ENCODE assay signal across 27 cellular contexts in the genomic region with DNA sequence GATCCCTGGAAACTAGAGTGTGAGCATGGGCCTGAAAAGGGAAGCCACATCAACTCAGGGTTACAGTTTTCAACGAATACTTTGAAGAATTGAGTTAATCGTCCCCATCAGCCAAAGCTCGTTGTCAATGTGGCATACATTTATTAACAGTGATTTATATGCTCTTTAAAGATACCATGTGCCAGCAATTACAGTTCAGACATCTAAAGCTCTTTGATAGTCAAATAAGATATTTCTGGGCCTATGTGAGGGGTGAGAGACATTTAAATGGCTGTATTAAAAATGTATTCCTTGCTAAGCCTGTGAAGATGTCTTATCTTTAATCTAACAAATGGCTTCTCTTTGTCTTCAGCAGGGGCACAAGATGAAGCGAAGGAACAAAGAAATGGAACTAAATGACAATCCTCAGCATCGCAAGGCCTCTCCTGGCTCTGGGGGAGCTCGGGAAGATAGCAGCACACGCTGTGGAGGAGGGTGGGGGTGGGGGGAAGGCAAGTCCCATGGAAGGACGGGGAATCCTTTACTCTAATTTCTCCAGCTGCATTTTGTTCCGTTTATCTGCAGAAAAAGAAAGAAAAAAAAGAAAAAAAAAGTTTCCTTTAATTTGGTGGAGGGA.
A peak's percentile ranks its signal among the peaks of the same experiment; 100 is the strongest.
DNase-seq lines count a peak whose midpoint lies in the region; ATAC-seq and TF ChIP-seq lines count a peak whose summit lies in the region.
"Had no signal": no experiment of that assay in that cellular context is flagged by ENCODE, and none has a peak within 500 bp of the region (broad histone marks: within the 10 kb centered on the region; RNA-seq: fewer than 3 reads in every experiment).

No MANE protein-coding gene starts in this region.

- H3K79me2 ChIP-seq in neural progenitor cell (ENCODE audit: low read depth), result no peaks in the 10 kb centered on the region

- H3K27me3 Mint-ChIP-seq in neural progenitor cell (ENCODE audit: insufficient read depth, low read depth), result no peaks in the 10 kb centered on the region
- H3K27me3 Mint-ChIP-seq in T-helper 17 cell, result no peaks in the 10 kb centered on the region
- H3K27me3 Mint-ChIP-seq: CD8-positive, alpha-beta memory T cell had no signal

- no peaks in the 10 kb centered on the region for H3F3A ChIP-seq in neural progenitor cell (ENCODE audit: low read depth)

- H3K4me3 Mint-ChIP-seq in neural progenitor cell (no peak overlapping the region), T-helper 17 cell (no peak overlapping the region)
- H3K4me3 Mint-ChIP-seq: CD14-positive monocyte; CD8-positive, alpha-beta memory T cell had no signal

- no peak for ATAC-seq in HG03039 (IDR thresholded peaks at IDR 0.05; ENCODE audit: unreplicated experiment)
- ATAC-seq in T-helper 17 cell, result no peak
- ATAC-seq: A549 had no signal

- peak overlapping the region; percentile 35 for H2AFZ ChIP-seq in neural progenitor cell (replicated peaks)

- H3K36me3 ChIP-seq in BLaER1 treated with 17β-estradiol and CSF1 and Interleukin-3, amounts not matched to agents 10 nM and 100 nM, result peaks cover 0 to 20% (median 0%) of the 10 kb centered on the region in 11 experiments; a peak in 5 of 22 replicates
- H3K36me3 ChIP-seq in SK-N-MC (ENCODE audit: insufficient read depth, low read length), result no peaks in the 10 kb centered on the region
- no peaks in the 10 kb centered on the region for H3K36me3 ChIP-seq in neural progenitor cell
- H3K36me3 ChIP-seq: MG63, SJSA1 had no signal

- peak overlapping the region in 10 of 11 experiments; percentile 36 to 87 (median 75); a peak in 19 of 22 replicates for H3K4me2 ChIP-seq in BLaER1 treated with 17β-estradiol and CSF1 and Interleukin-3, amounts not matched to agents 10 nM and 100 nM
- H3K4me2 ChIP-seq in neural progenitor cell, result peak overlapping the region; percentile 47
- H3K4me2 ChIP-seq: A549 had no signal

- peaks cover 8% of the 10 kb centered on the region for H3K9me3 Mint-ChIP-seq in neural progenitor cell

- peak overlapping the region in 8 of 11 experiments; percentile 66 to 98 (median 82); a peak in 16 of 22 replicates for H3K27ac ChIP-seq in BLaER1 treated with 17β-estradiol and CSF1 and Interleukin-3, amounts not matched to agents 10 nM and 100 nM
- H3K27ac ChIP-seq in SK-N-MC, result peak overlapping the region; percentile 53
- no peak overlapping the region for H3K27ac ChIP-seq in neural progenitor cell
- H3K27ac ChIP-seq: A549, SJSA1 had no signal

- H3K9me3 ChIP-seq in BLaER1 treated with 17β-estradiol and CSF1 and Interleukin-3, amounts not matched to agents 10 nM and 100 nM (replicated peaks in 1 of 11), result peaks cover 7 to 50% (median 32%) of the 10 kb centered on the region in 11 experiments; a peak in 20 of 22 replicates
- H3K9me3 ChIP-seq in SK-N-MC (ENCODE audit: low read depth, low read length) (no peaks in the 10 kb centered on the region), neural progenitor cell (ENCODE audit: low read depth) (no peaks in the 10 kb centered on the region), T-helper 17 cell (ENCODE audit: control insufficient read depth, low read length, poor library complexity, severe bottlenecking) (no peaks in the 10 kb centered on the region)
- H3K9me3 ChIP-seq: A549, MG63, SJSA1 had no signal

- H3K9ac ChIP-seq in BLaER1 treated with 17β-estradiol and CSF1 and Interleukin-3, amounts not matched to agents 10 nM and 100 nM, result peak overlapping the region in 7 of 11 experiments; percentile 34 to 79 (median 72); a peak in 14 of 22 replicates
- H3K9ac ChIP-seq in SK-N-MC (ENCODE audit: insufficient read length) (no peak overlapping the region), neural progenitor cell (no peak overlapping the region)

- H3K36me3 Mint-ChIP-seq in neural progenitor cell (no peaks in the 10 kb centered on the region), T-helper 17 cell (ENCODE audit: low read depth) (no peaks in the 10 kb centered on the region)
- H3K36me3 Mint-ChIP-seq: CD14-positive monocyte; CD8-positive, alpha-beta memory T cell had no signal

- TF ChIP-seq CTCF in neural progenitor cell (IDR thresholded peaks at IDR 0.05), result no peak

- H3K4me1 Mint-ChIP-seq in neural progenitor cell (peaks cover 32% of the 10 kb centered on the region), T-helper 17 cell (no peaks in the 10 kb centered on the region)
- H3K4me1 Mint-ChIP-seq: CD14-positive monocyte; CD8-positive, alpha-beta memory T cell had no signal

- H3K4me3 ChIP-seq in BLaER1 treated with 17β-estradiol and CSF1 and Interleukin-3, amounts not matched to agents 10 nM and 100 nM, result no peak overlapping the region; a peak in 1 of 20 replicates
- peak overlapping the region; percentile 16; the same call in 1 of the 2 replicates for H3K4me3 ChIP-seq in SK-N-MC
- H3K4me3 ChIP-seq in neural progenitor cell, result no peak overlapping the region
- H3K4me3 ChIP-seq: A549, MG63, SJSA1 had no signal

- DNase-seq in SK-N-MC (ENCODE audit: low read depth, low spot score), result no peak
- peak; percentile 24 for DNase-seq in iPS-NIHi7 (ENCODE audit: extremely low spot score)
- DNase-seq in neural progenitor cell (ENCODE audit: low spot score), result peak; percentile 32
- no peak for DNase-seq in T-helper 17 cell
- DNase-seq in HK-2 (ENCODE audit: unreplicated experiment), result no peak
- DNase-seq: AML-193; CD8-positive, alpha-beta memory T cell; DMS 273 treated with DMSO at 0.1 percent for 48 hours; DMS79 treated with DMSO at 0.1 percent for 48 hours; GF-D8; H7; KBM-7; MG63; NCI-H1105 treated with DMSO at 0.1 percent for 48 hours; NCI-H146; NCI-H1930; NCI-H2107; NCI-H446 treated with DMSO at 0.1 percent for 48 hours; NCI-H526; Right ventricle myocardium superior; RPMI8226; SW 1271 had no signal

- no peaks in the 10 kb centered on the region for H3K27me3 ChIP-seq in BLaER1 treated with 17β-estradiol and CSF1 and Interleukin-3, amounts not matched to agents 10 nM and 100 nM
- no peaks in the 10 kb centered on the region for H3K27me3 ChIP-seq in neural progenitor cell
- H3K27me3 ChIP-seq: MG63, SJSA1 had no signal

- peaks cover 4 to 96% (median 74%) of the 10 kb centered on the region in 10 experiments for H3K4me1 ChIP-seq in BLaER1 treated with 17β-estradiol and CSF1 and Interleukin-3, amounts not matched to agents 10 nM and 100 nM
- H3K4me1 ChIP-seq in neural progenitor cell, result peaks cover 22% of the 10 kb centered on the region
- H3K4me1 ChIP-seq: A549 had no signal

- H4K20me1 ChIP-seq in BLaER1 treated with 17β-estradiol and CSF1 and Interleukin-3, amounts not matched to agents 10 nM and 100 nM, result no peaks in the 10 kb centered on the region
- H4K20me1 ChIP-seq in neural progenitor cell (ENCODE audit: low read depth), result no peaks in the 10 kb centered on the region

- H3K27ac Mint-ChIP-seq in neural progenitor cell, result no peak overlapping the region
- H3K27ac Mint-ChIP-seq in T-helper 17 cell, result no peak overlapping the region
- H3K27ac Mint-ChIP-seq: CD14-positive monocyte; CD8-positive, alpha-beta memory T cell had no signal

Comparison
In these comparisons a context has a peak if more than half of its experiments do, and no peak if none do; other contexts are left out.
1. H3K9ac ChIP-seq: peak in BLaER1 treated with 17β-estradiol and CSF1 and Interleukin-3, amounts not matched to agents 10 nM and 100 nM (7 of 11); none in SK-N-MC (single experiment) and neural progenitor cell (single experiment).
2. DNase-seq: peak in iPS-NIHi7 (single experiment) and neural progenitor cell (single experiment); none in SK-N-MC (single experiment), T-helper 17 cell (0 of 3) and HK-2 (single experiment).